8 cellular contexts compared by ENCODE assay signal in the genomic region with DNA sequence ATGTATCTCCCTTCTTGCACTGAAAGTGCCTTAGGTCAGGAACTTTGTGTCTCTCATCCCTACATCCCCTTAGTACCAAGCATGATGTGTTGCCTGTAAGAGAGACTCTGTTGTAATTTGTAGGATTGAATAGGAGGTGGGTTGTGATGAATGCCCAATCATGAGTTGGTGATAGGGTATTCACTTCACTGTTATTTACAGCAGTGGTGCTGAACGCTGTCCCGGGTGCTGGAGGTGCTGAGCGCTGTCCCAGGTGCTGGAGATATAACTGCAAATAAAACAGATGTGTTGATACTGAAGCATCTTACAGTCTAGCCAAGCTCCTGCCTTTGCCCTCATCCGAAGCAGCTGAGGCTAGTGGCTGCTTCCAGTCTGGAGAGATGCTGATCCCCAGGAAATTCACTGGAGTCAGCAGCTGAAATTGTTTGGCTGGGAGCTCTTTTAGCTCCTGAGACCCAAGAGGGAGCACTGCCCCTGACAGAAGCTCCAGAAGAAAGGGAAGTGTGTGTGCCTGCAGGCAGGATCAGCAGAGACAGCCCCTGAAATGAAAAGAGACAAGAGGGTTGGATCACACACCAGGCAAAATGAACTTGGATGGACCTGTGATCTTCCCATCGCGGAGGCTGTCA.
A peak's percentile ranks its signal among the peaks of the same experiment; 100 is the strongest.
DNase-seq lines count a peak whose midpoint lies in the region; ATAC-seq and TF ChIP-seq lines count a peak whose summit lies in the region.

No MANE protein-coding gene starts in this region.

- ATAC-seq in HG02973 (IDR thresholded peaks at IDR 0.05; ENCODE audit: unreplicated experiment) (no peak), HG02571 (IDR thresholded peaks at IDR 0.05; ENCODE audit: unreplicated experiment) (no peak), HG03342 (IDR thresholded peaks at IDR 0.05; ENCODE audit: unreplicated experiment) (no peak)

- H3K4me1 ChIP-seq in adipocyte (ENCODE audit: control insufficient read depth, insufficient read depth, low read length), result no peaks in the 10 kb centered on the region

- no peak overlapping the region for H3K4me3 ChIP-seq in GM12865 (ENCODE audit: low read depth, low read length)
- H3K4me3 ChIP-seq in adipocyte (ENCODE audit: low read length), result no peak overlapping the region

- H3K27me3 ChIP-seq in adipocyte (replicated peaks; ENCODE audit: control insufficient read depth, insufficient read depth, low read length), result no peaks in the 10 kb centered on the region

- no peaks in the 10 kb centered on the region for H3K36me3 ChIP-seq in adipocyte (ENCODE audit: control insufficient read depth, insufficient read depth, low read length, severe bottlenecking)

- no peak for TF ChIP-seq CTCF in GM12865 (IDR thresholded peaks at IDR 0.05; ENCODE audit: insufficient read depth, low read depth, low read length, missing control alignments)

- peak; percentile 41 for DNase-seq in GM12865 (ENCODE audit: low read depth)
- DNase-seq in HuH-7 (ENCODE audit: low spot score), result peak; percentile 2
- peak; percentile 28 for DNase-seq in adipocyte (ENCODE audit: low read depth)
- DNase-seq in myocyte (ENCODE audit: low read depth), result peak; percentile 37
- DNase-seq in CD1c-positive myeloid dendritic cell (ENCODE audit: extremely low spot score), result no peak

- H3K9me3 ChIP-seq in adipocyte (ENCODE audit: control insufficient read depth, low read length), result peaks cover 14% of the 10 kb centered on the region

- H3K9ac ChIP-seq in adipocyte (ENCODE audit: low read length), result no peak overlapping the region
